Comparison of ENCODE assay signal across 10 cellular contexts in the genomic region with DNA sequence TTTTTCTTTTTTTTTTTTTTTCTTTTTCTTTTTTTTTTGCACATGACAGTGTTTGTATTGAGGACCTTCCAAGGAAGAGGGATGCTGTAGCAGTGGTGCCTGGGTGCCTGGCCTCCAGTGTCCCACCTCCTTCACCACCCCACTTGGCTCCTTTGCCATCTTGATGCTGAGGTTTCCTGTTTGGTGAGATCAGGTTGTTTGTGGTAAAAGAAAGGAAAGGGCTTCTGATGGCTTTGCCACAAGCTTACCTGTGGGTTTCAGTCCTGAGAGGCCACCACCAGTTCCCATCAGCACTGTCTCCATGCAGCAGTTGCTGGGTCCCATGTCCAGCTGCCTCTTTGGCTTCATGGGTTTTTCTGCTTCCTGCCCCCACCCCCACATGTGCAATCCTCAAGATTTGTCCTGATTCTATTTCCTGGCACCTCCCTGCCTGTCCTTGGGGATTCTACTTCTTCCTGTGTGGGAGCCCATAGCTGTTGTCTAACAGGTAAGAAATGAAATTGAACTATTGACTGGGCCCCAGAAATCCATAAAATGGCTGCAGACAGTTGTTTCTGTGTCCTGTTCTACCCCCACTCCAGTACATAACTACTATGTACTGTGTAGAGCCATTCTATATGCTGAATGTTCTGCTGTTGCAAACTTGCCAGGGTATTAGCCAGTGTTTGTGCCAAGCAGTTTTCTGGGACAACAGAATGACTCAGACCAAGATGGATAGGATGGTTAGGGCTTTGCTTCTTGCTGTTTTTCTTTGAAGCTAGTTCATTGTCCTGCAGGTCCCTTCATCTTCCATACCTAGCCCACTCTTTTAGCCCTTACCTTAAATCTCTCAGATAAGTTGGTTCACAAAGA. TPM values are rescaled to one million over a fixed set of nuclear protein-coding genes. Genes with fewer than 3 reads are reported as not detected.
DNase-seq lines count a peak whose midpoint lies in the region; ATAC-seq and TF ChIP-seq lines count a peak whose summit lies in the region.
"Had no signal": no experiment of that assay in that cellular context is flagged by ENCODE, and none has a peak within 500 bp of the region (broad histone marks: within the 10 kb centered on the region; RNA-seq: fewer than 3 reads in every experiment).

No MANE protein-coding gene starts in this region.

- H3K36me3 Mint-ChIP-seq in Calu3 (ENCODE audit: insufficient read depth, unreplicated experiment) (peaks cover 84% of the 10 kb centered on the region), nephron progenitor cell (ENCODE audit: low read depth) (peaks cover 48% of the 10 kb centered on the region)

- DNase-seq in Calu3 (no peak), M059J (ENCODE audit: low read depth) (peak; percentile 35), astrocyte of the hippocampus (ENCODE audit: low read depth, low spot score) (peak; percentile 46), nephron progenitor cell (no peak), brain microvascular endothelial cell (no peak)
- DNase-seq: NCI-H1048, NCI-H774 had no signal

- intact Hi-C loops in Calu3 (cut with micrococcal nuclease; ENCODE audit: unreplicated experiment) = no loop called here

- H3K27me3 Mint-ChIP-seq in Calu3 (ENCODE audit: unreplicated experiment) (no peaks in the 10 kb centered on the region), nephron progenitor cell (ENCODE audit: low read depth, poor library complexity) (peaks cover 5% of the 10 kb centered on the region)

- no peak overlapping the region for H3K4me3 Mint-ChIP-seq in Calu3 (ENCODE audit: low read depth, unreplicated experiment)
- no peak overlapping the region for H3K4me3 Mint-ChIP-seq in nephron progenitor cell

- CTCF ChIA-PET in Calu3 (lab: Charles Lee) = interaction anchor here (0.7 kb wide), 1 partner anchor 16 kb away, joined by 4 read pairs; no protein-coding TSS in a partner anchor

- no peak overlapping the region for H3K4me3 ChIP-seq in brain microvascular endothelial cell (ENCODE audit: low read depth, low read length)

- H3K9me3 Mint-ChIP-seq in Calu3 (ENCODE audit: low read depth, unreplicated experiment) (no peaks in the 10 kb centered on the region), nephron progenitor cell (no peaks in the 10 kb centered on the region)

- H3K27me3 ChIP-seq in brain microvascular endothelial cell (replicated peaks) = no peaks in the 10 kb centered on the region

- H3K27ac Mint-ChIP-seq in Calu3 (ENCODE audit: unreplicated experiment) = no peak overlapping the region
- peak overlapping the region; percentile 64 for H3K27ac Mint-ChIP-seq in nephron progenitor cell

- peaks cover 66% of the 10 kb centered on the region for H3K36me3 ChIP-seq in brain microvascular endothelial cell (replicated peaks)

- TF ChIP-seq CTCF in Calu3 (IDR thresholded peaks at IDR 0.05; ENCODE audit: unreplicated experiment) (no peak), nephron progenitor cell (IDR thresholded peaks at IDR 0.05) (no peak), brain microvascular endothelial cell (IDR thresholded peaks at IDR 0.05; ENCODE audit: low read depth, low read length, missing control alignments) (no peak)

- BruUV-seq in Calu3 (replicated peaks; lab: Mats Ljungman, UMichigan) = TSS peak; percentile 27

- H3K4me1 Mint-ChIP-seq in Calu3 (ENCODE audit: low read depth, unreplicated experiment) = peaks cover 10% of the 10 kb centered on the region
- H3K4me1 Mint-ChIP-seq in nephron progenitor cell = peaks cover 33% of the 10 kb centered on the region

- ATAC-seq in HG02610 (IDR thresholded peaks at IDR 0.05; ENCODE audit: unreplicated experiment) (no peak), HG03095 (IDR thresholded peaks at IDR 0.05; ENCODE audit: unreplicated experiment) (no peak)

- H3K27ac ChIP-seq in brain microvascular endothelial cell = no peak overlapping the region

- in situ Hi-C loops in brain microvascular endothelial cell (cut with HindIII; ENCODE audit: low pct_ligation_motif_present, low sequenced_read_pairs) = no loop called here

RNA-seq across cellular contexts. Expression of a gene that starts 4.2 kb away (rescaled TPM):
- 7.1 and 8.2 TPM in 2 replicates for total RNA-seq in Calu3 (2022)
- total RNA-seq in M059J (2014; rRNA removed; shearing (Covaris generic)) = 8.8 and 9.4 TPM in 2 replicates

RNA-seq across cellular contexts. Expression of a gene that starts 9.3 kb away (rescaled TPM):
- 6.6 and 7.6 TPM in 2 replicates for total RNA-seq in Calu3 (2022)
- 6.9 and 8.7 TPM in 2 replicates for total RNA-seq in M059J (2014; rRNA removed; shearing (Covaris generic))

RNA-seq across cellular contexts. Expression of a gene that starts 12.7 kb away (rescaled TPM):
- total RNA-seq in Calu3 (2022) = not detected in 2 replicates
- total RNA-seq in M059J (2014; rRNA removed; shearing (Covaris generic)) = not detected in 2 replicates
- total RNA-seq: cerebellum had no signal

RNA-seq across cellular contexts. Expression of a gene that starts 16.7 kb away (rescaled TPM):
- total RNA-seq in Calu3 (2022) = 58.4 and 62.4 TPM in 2 replicates
- total RNA-seq in M059J (2014; rRNA removed; shearing (Covaris generic)) = 62.5 and 102 TPM in 2 replicates

RNA-seq across cellular contexts. Expression of a gene that starts 26.0 kb away (rescaled TPM):
- 31.6 and 35.5 TPM in 2 replicates for total RNA-seq in Calu3 (2022)
- total RNA-seq in M059J (2014; rRNA removed; shearing (Covaris generic)) = 12.0 and 12.3 TPM in 2 replicates

Comparison
In these comparisons a context has a peak if more than half of its experiments do, and no peak if none do; other contexts are left out.
1. DNase-seq: peak in M059J (single experiment) and astrocyte of the hippocampus (single experiment); none in Calu3 (single experiment), nephron progenitor cell (single experiment) and brain microvascular endothelial cell (single experiment).